In the genomic region with DNA sequence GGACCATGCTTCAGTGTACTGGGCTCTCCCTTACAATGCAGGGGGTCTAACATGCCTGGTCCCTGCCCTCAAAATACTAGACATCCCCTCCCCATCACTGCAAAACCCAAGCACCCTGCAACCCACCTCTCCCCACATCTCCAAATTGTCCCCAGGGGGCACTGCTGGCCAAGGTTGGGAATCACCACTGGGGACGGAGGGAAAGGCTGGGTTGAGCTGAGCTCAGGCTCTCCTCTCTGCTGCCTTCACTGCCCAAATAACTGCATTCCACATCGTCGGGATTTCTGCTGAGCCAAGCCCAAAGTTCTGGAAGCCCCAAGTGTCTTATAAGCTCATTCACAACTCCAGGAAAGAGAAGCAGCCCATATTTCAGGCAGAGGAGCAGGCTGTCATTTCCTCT, we compare ENCODE assay signal across 9 cellular contexts.
DNase-seq lines count a peak whose midpoint lies in the region; ATAC-seq, FAIRE-seq and TF ChIP-seq lines count a peak whose summit lies in the region.
"Had no signal": no experiment of that assay in that cellular context is flagged by ENCODE, and none has a peak within 500 bp of the region (broad histone marks: within the 10 kb centered on the region; RNA-seq: fewer than 3 reads in every experiment).

No MANE protein-coding gene starts in this region.

- H3K36me3 ChIP-seq in colonic mucosa = no peaks in the 10 kb centered on the region

- TF ChIP-seq CTCF in colonic mucosa (IDR thresholded peaks at IDR 0.05) = peak; percentile 16

- H3K27me3 ChIP-seq in colonic mucosa = no peaks in the 10 kb centered on the region

- TF ChIP-seq POLR2A in GM12891 (IDR thresholded peaks at IDR 0.05; ENCODE audit: low read depth, low read length) = no peak

- H3K9me3 Mint-ChIP-seq in activated T-cell treated with anti-CD3 and anti-CD28 coated beads, Interleukin-2, amount 50 U/mL, for 24 hours = no peaks in the 10 kb centered on the region
- H3K9me3 Mint-ChIP-seq: memory B cell had no signal

- no peak overlapping the region for H3K4me3 ChIP-seq in colonic mucosa

- H3K4me1 ChIP-seq in colonic mucosa = no peaks in the 10 kb centered on the region

- no peak overlapping the region for H3K9ac ChIP-seq in colonic mucosa (ENCODE audit: low read depth in 2 of 2, low read length in 2 of 2)

- no peaks in the 10 kb centered on the region for H3K27me3 Mint-ChIP-seq in activated T-cell treated with anti-CD3 and anti-CD28 coated beads, Interleukin-2, amount 50 U/mL, for 24 hours
- H3K27me3 Mint-ChIP-seq: memory B cell had no signal

- no peak overlapping the region for H3K27ac Mint-ChIP-seq in activated T-cell treated with anti-CD3 and anti-CD28 coated beads, Interleukin-2, amount 50 U/mL, for 24 hours
- H3K27ac Mint-ChIP-seq: memory B cell had no signal

- no peak overlapping the region for H3K27ac ChIP-seq in colonic mucosa

- no peak for FAIRE-seq in GM12891 (lab: Jason Lieb, UNC)

- in situ Hi-C loops in KBM-7 (cut with MboI; ENCODE audit: low pct_unique_long_range_greater_than_20kb, low sequenced_read_pairs) = no loop called here

- no peak for ATAC-seq in GM18511 (IDR thresholded peaks at IDR 0.05; ENCODE audit: unreplicated experiment)

- intact Hi-C loops in colonic mucosa (cut with DNase I) = loop anchor here (5.0 kb wide), 1 partner anchor 101 kb away; no protein-coding TSS in a partner anchor

- peaks cover 53% of the 10 kb centered on the region for H3K36me3 Mint-ChIP-seq in activated T-cell treated with anti-CD3 and anti-CD28 coated beads, Interleukin-2, amount 50 U/mL, for 24 hours (ENCODE audit: low read depth)

- no peaks in the 10 kb centered on the region for H3K9me3 ChIP-seq in colonic mucosa

- no peak overlapping the region for H3K4me3 Mint-ChIP-seq in activated T-cell treated with anti-CD3 and anti-CD28 coated beads, Interleukin-2, amount 50 U/mL, for 24 hours
- H3K4me3 Mint-ChIP-seq: memory B cell had no signal

- H3K4me1 Mint-ChIP-seq in activated T-cell treated with anti-CD3 and anti-CD28 coated beads, Interleukin-2, amount 50 U/mL, for 24 hours (ENCODE audit: low read depth) = no peaks in the 10 kb centered on the region
- H3K4me1 Mint-ChIP-seq: memory B cell had no signal

- peak; percentile 65 for DNase-seq in EH (ENCODE audit: low read depth)
- DNase-seq in KBM-7 = peak; percentile 36
- DNase-seq in colonic mucosa = peak; percentile 37
- peak; percentile 61 for DNase-seq in medulla oblongata (ENCODE audit: extremely low spot score)
- no peak for DNase-seq in GM12891 (ENCODE audit: insufficient read length, low spot score)
- DNase-seq in SKM-1 treated with dmso at 0.1 percent for 144 hours (lab: John Stamatoyannopoulos, UW; ENCODE audit: unreplicated experiment) = no peak
- no peak for DNase-seq in activated T-cell treated with anti-CD3 and anti-CD28 coated beads, Interleukin-2, amount 50 U/mL, for 24 hours

TF ChIP-seq in GM12891, 5 proteins besides CTCF, POLR2A, EP300 and RAD21:
- TF ChIP-seq SPI1 (IDR thresholded peaks at IDR 0.05; ENCODE audit: low read depth, low read length) (no peak), POU2F2 (IDR thresholded peaks at IDR 0.05; ENCODE audit: low read depth, low read length) (no peak), TAF1 (IDR thresholded peaks at IDR 0.05; ENCODE audit: low read depth, low read length) (no peak), PAX5 (IDR thresholded peaks at IDR 0.05; ENCODE audit: insufficient read depth, low read length, severe bottlenecking) (no peak)

Comparison
In these comparisons a context has a peak if more than half of its experiments do, and no peak if none do; other contexts are left out.
1. DNase-seq: peak in EH (single experiment), KBM-7 (single experiment), colonic mucosa (single experiment) and medulla oblongata (single experiment); none in GM12891 (single experiment), SKM-1 treated with dmso at 0.1 percent for 144 hours (single experiment) and activated T-cell treated with anti-CD3 and anti-CD28 coated beads, Interleukin-2, amount 50 U/mL, for 24 hours (single experiment).